ENCODE assay signal across 3 cellular contexts in genomic region chr18:47248610-47249343, GRCh38.
TF ChIP-seq lines count a peak whose summit lies in the region.

No MANE protein-coding gene starts in this region.

TF ChIP-seq in SK-N-SH, 30 proteins besides CTCF, POLR2A, EP300 and RAD21:
- TF ChIP-seq RFX5 (IDR thresholded peaks at IDR 0.05; ENCODE audit: low read length) (no peak), CHD2 (IDR thresholded peaks at IDR 0.05; ENCODE audit: low read length, partially characterized antibody) (no peak), TEAD4 (IDR thresholded peaks at IDR 0.05; ENCODE audit: borderline replicate concordance, insufficient read depth) (no peak), TAF1 (IDR thresholded peaks at IDR 0.05; ENCODE audit: borderline replicate concordance, low read depth, low read length) (no peak), RXRA (IDR thresholded peaks at IDR 0.05; ENCODE audit: borderline replicate concordance, low read depth) (no peak), SMC3 (IDR thresholded peaks at IDR 0.05; ENCODE audit: low read depth, low read length) (no peak), ELF1 (IDR thresholded peaks at IDR 0.05) (no peak), PBX3 (IDR thresholded peaks at IDR 0.05) (no peak), MAX (IDR thresholded peaks at IDR 0.05; ENCODE audit: low read depth) (no peak), MXI1 (IDR thresholded peaks at IDR 0.05; ENCODE audit: low read depth, low read length) (no peak), MEF2A (IDR thresholded peaks at IDR 0.05; ENCODE audit: borderline replicate concordance, low read depth) (no peak)

TF ChIP-seq in SK-N-SH treated with all-trans-retinoic acid at 6 μM for 48 hours, 23 proteins besides CTCF, POLR2A, EP300 and RAD21:
- no peak for TF ChIP-seq POU6F1 (CRISPR knock-in tag; IDR thresholded peaks at IDR 0.05; ENCODE audit: borderline replicate concordance, low read depth)
- no peak for TF ChIP-seq ZNF8 (CRISPR knock-in tag; IDR thresholded peaks at IDR 0.05)
- no peak for TF ChIP-seq RARB (CRISPR knock-in tag; IDR thresholded peaks at IDR 0.05)
- no peak for TF ChIP-seq ZC3H10 (CRISPR knock-in tag; IDR thresholded peaks at IDR 0.05)
- TF ChIP-seq TCF4 (CRISPR knock-in tag; IDR thresholded peaks at IDR 0.05; ENCODE audit: borderline replicate concordance): no peak
- TF ChIP-seq ZNF70 (CRISPR knock-in tag; IDR thresholded peaks at IDR 0.05): no peak
- no peak for TF ChIP-seq SNAI2 (CRISPR knock-in tag; IDR thresholded peaks at IDR 0.05)
- TF ChIP-seq PPARA (CRISPR knock-in tag; IDR thresholded peaks at IDR 0.05; ENCODE audit: borderline replicate concordance): no peak
- TF ChIP-seq ESRRG (CRISPR knock-in tag; IDR thresholded peaks at IDR 0.05): no peak

TF ChIP-seq in H1, 55 proteins besides CTCF, POLR2A, EP300 and RAD21:
- peak; percentile 93 for TF ChIP-seq E2F6 (IDR thresholded peaks at IDR 0.05)
- peak; percentile 99 for TF ChIP-seq RNF2 (IDR thresholded peaks at IDR 0.05; ENCODE audit: borderline replicate concordance, low read depth, low read length, missing control alignments, poor library complexity, severe bottlenecking)
- no peak for TF ChIP-seq SIN3A (conservative IDR thresholded peaks at IDR 0.05 in 1 of 2, IDR thresholded peaks at IDR 0.05 in 1 of 2; ENCODE audit: low read depth in 1 of 2, low read length in 2 of 2)
- TF ChIP-seq CBX5 (IDR thresholded peaks at IDR 0.05; ENCODE audit: low read depth, low read length): no peak
- no peak for TF ChIP-seq BCL11A (IDR thresholded peaks at IDR 0.05; ENCODE audit: low read depth in 2 of 2, low read length in 2 of 2)
- no peak for TF ChIP-seq MAFK (IDR thresholded peaks at IDR 0.05; ENCODE audit: low read depth, low read length)
- TF ChIP-seq NRF1 (IDR thresholded peaks at IDR 0.05; ENCODE audit: low read depth, low read length): no peak
- peak; percentile 95 for TF ChIP-seq MAX (IDR thresholded peaks at IDR 0.05)
- TF ChIP-seq GTF2F1 (IDR thresholded peaks at IDR 0.05; ENCODE audit: borderline replicate concordance, low read depth, low read length): no peak
- TF ChIP-seq ASH2L (IDR thresholded peaks at IDR 0.05; ENCODE audit: low read length): peak; percentile 39
- peak; percentile 75; the same call in 1 of the 2 replicates for TF ChIP-seq CBX8 (IDR thresholded peaks at IDR 0.05; ENCODE audit: borderline replicate concordance, low read depth, low read length)
- peak; percentile 50 for TF ChIP-seq TBP (IDR thresholded peaks at IDR 0.05; ENCODE audit: low read depth, low read length)
- no peak for TF ChIP-seq HDAC2 (IDR thresholded peaks at IDR 0.05; ENCODE audit: borderline replicate concordance in 1 of 2, low read depth in 2 of 2, low read length in 2 of 2)
- TF ChIP-seq SUZ12 (IDR thresholded peaks at IDR 0.05; ENCODE audit: low read length): peak; percentile 100
- TF ChIP-seq SP4 (IDR thresholded peaks at IDR 0.05; ENCODE audit: low read length): no peak
- TF ChIP-seq EZH2 (IDR thresholded peaks at IDR 0.05; ENCODE audit: low read depth, low read length, severe bottlenecking): peak; percentile 99
- 0 out of 2 replicates have a peak, but pooled peaks have one; percentile 2 for TF ChIP-seq USF2 (IDR thresholded peaks at IDR 0.05; ENCODE audit: low read length)
- TF ChIP-seq CREB1 (IDR thresholded peaks at IDR 0.05): 0 out of 2 replicates have a peak, but pooled peaks have one; percentile 11
- no peak for TF ChIP-seq SIX5 (IDR thresholded peaks at IDR 0.05; ENCODE audit: low read depth, low read length)
